Comparison of ENCODE assay signal across 15 cellular contexts in genomic region chr21:44753357-44753756, GRCh38. TPM values are rescaled to one million over a fixed set of nuclear protein-coding genes. Genes with fewer than 3 reads are reported as not detected.
"Had no signal": no experiment of that assay in that cellular context is flagged by ENCODE, and none has a peak within 500 bp of the region (broad histone marks: within the 10 kb centered on the region; RNA-seq: fewer than 3 reads in every experiment).

No MANE protein-coding gene starts in this region.

- H3K4me1 Mint-ChIP-seq: activated CD4-positive, alpha-beta T cell treated with anti-CD3 and anti-CD28 coated beads for 36 hours; activated T-helper 17 cell treated with anti-CD3 and anti-CD28 coated beads, Interleukin-2, amount 50 U/mL, for 72 hours had no signal

- DNase-seq: activated CD4-positive, alpha-beta T cell treated with anti-CD3 and anti-CD28 coated beads for 36 hours; activated CD8-positive, alpha-beta T cell treated with anti-CD3 and anti-CD28 coated beads, Interleukin-2, amount 10 ng/mL, durations not matched to agents 7 days and 5 days; activated naive CD4-positive, alpha-beta T cell treated with anti-CD3 and anti-CD28 coated beads, Interleukin-2, amount 50 U/mL, for 16 hours; adrenal gland; colonic mucosa; effector CD8-positive, alpha-beta T cell; lower lobe of right lung; naive thymus-derived CD4-positive, alpha-beta T cell; psoas muscle; sigmoid colon; stimulated activated CD4-positive, alpha-beta T cell treated with anti-CD3 and anti-CD28 coated beads, Interleukin-2, amount 100 ng/mL, for 24 hours; stimulated activated naive CD4-positive, alpha-beta T cell; substantia nigra had no signal

- ATAC-seq: activated CD4-positive, alpha-beta T cell treated with anti-CD3 and anti-CD28 coated beads for 36 hours; activated CD8-positive, alpha-beta T cell treated with anti-CD3 and anti-CD28 coated beads, Interleukin-2, amount 10 ng/mL, durations not matched to agents 7 days and 5 days; activated T-helper 17 cell treated with anti-CD3 and anti-CD28 coated beads, Interleukin-2, amount 50 U/mL, for 72 hours; lower lobe of right lung; naive thymus-derived CD4-positive, alpha-beta T cell; psoas muscle had no signal

- H3K4me3 Mint-ChIP-seq: activated CD4-positive, alpha-beta T cell treated with anti-CD3 and anti-CD28 coated beads for 36 hours; activated CD8-positive, alpha-beta T cell treated with anti-CD3 and anti-CD28 coated beads, Interleukin-2, amount 10 ng/mL, durations not matched to agents 7 days and 5 days; activated T-helper 17 cell treated with anti-CD3 and anti-CD28 coated beads, Interleukin-2, amount 50 U/mL, for 72 hours; naive thymus-derived CD4-positive, alpha-beta T cell had no signal

- H3K27ac Mint-ChIP-seq: activated CD4-positive, alpha-beta T cell treated with anti-CD3 and anti-CD28 coated beads for 36 hours; activated CD8-positive, alpha-beta T cell treated with anti-CD3 and anti-CD28 coated beads, Interleukin-2, amount 10 ng/mL, durations not matched to agents 7 days and 5 days; activated T-helper 17 cell treated with anti-CD3 and anti-CD28 coated beads, Interleukin-2, amount 50 U/mL, for 72 hours had no signal

- H3K9me3 Mint-ChIP-seq: activated T-helper 17 cell treated with anti-CD3 and anti-CD28 coated beads, Interleukin-2, amount 50 U/mL, for 72 hours had no signal

RNA-seq across cellular contexts. Expression of gene TSPEAR, which starts 42.0 kb away (rescaled TPM):
- total RNA-seq: activated CD4-positive, alpha-beta T cell treated with anti-CD3 and anti-CD28 coated beads for 36 hours; activated CD8-positive, alpha-beta T cell treated with anti-CD3 and anti-CD28 coated beads, Interleukin-2, amount 10 ng/mL, durations not matched to agents 7 days and 5 days; adrenal gland; cardiac septum; colonic mucosa; naive thymus-derived CD4-positive, alpha-beta T cell; psoas muscle; sigmoid colon had no signal

RNA-seq across cellular contexts. Expression of gene KRTAP10-12, which starts 56.4 kb away (rescaled TPM):
- total RNA-seq: activated CD4-positive, alpha-beta T cell treated with anti-CD3 and anti-CD28 coated beads for 36 hours; activated CD8-positive, alpha-beta T cell treated with anti-CD3 and anti-CD28 coated beads, Interleukin-2, amount 10 ng/mL, durations not matched to agents 7 days and 5 days; activated T-helper 17 cell treated with anti-CD3 and anti-CD28 coated beads, Interleukin-2, amount 50 U/mL, for 72 hours; adrenal gland; cardiac septum; colonic mucosa; lower lobe of right lung; naive thymus-derived CD4-positive, alpha-beta T cell; psoas muscle; sigmoid colon had no signal
